ENCODE assay signal across 16 cellular contexts in the genomic region with DNA sequence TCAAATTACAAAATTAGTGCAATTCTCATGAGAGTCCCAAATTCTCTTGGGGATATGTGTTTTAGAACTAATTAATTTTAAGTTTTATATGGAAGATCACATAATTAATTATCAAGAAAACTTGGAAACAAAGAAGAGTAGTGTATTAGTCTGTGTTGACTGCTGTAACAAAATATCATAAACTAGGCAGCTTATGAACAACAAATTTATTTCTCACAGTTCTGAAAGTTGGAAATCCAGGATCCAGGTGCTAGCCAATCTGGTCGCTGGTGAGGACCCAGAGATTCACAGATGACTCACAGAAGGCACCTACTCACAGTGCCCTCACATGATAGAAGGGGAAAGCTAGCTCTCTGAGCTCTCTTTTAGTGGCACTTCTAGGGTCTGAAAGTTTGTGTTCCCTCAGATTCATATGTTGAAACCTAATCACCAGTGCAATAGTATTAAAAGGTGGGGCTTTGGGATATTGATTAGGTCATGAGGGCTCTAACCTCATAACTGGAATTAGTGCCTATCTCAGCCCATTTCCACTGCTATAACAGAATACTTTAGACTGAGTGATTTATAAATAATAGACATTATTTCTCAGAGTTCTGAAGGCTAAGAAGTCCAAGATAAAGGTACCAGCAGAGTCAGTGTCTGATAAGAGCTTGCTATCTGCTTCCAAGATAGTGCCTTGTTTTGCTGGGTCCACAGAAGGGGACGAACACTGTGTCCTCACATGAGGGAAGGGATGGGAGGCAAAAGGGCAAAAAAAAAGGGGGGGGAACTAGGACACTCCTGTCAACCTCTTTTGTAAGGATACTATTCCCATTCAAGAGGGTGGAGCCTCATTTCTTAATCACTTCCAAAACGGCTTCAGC. TPM values are rescaled to one million over a fixed set of nuclear protein-coding genes. Genes with fewer than 3 reads are reported as not detected.
DNase-seq lines count a peak whose midpoint lies in the region; ATAC-seq and TF ChIP-seq lines count a peak whose summit lies in the region.
"Had no signal": no experiment of that assay in that cellular context is flagged by ENCODE, and none has a peak within 500 bp of the region (broad histone marks: within the 10 kb centered on the region; RNA-seq: fewer than 3 reads in every experiment).

No MANE protein-coding gene starts in this region.

- H3K27me3 ChIP-seq in liver (ENCODE audit: control insufficient read depth in 4 of 4, insufficient read depth in 4 of 4, low read length in 3 of 4) (no peaks in the 10 kb centered on the region), vagina (no peaks in the 10 kb centered on the region)
- H3K27me3 ChIP-seq: left lung had no signal

- TF ChIP-seq RAD21 in liver (IDR thresholded peaks at IDR 0.05), result no peak

- peaks cover 2 to 33% (median 12%) of the 10 kb centered on the region in 4 donors for H3K4me1 ChIP-seq in liver (ENCODE audit: control insufficient read depth in 4 of 4, insufficient read depth in 4 of 4, low read length in 3 of 4)
- H3K4me1 ChIP-seq in vagina, result peaks cover 39% of the 10 kb centered on the region

- ATAC-seq in natural killer cell (no peak), HG03159 (IDR thresholded peaks at IDR 0.05; ENCODE audit: unreplicated experiment) (no peak), GM19351 (IDR thresholded peaks at IDR 0.05; ENCODE audit: unreplicated experiment) (no peak)
- ATAC-seq in natural killer cell treated with Interleukin-12 subunit alpha and Interleukin-12 subunit beta and Interleukin-15 and Interleukin-18, amount 100 ng/mL, for 72 hours, result no peak

- peak overlapping the region; percentile 7; the same call in 1 of the 2 replicates for H3K27ac ChIP-seq in VCaP
- H3K27ac ChIP-seq in liver (ENCODE audit: low read depth in 1 of 2, low read length in 2 of 2), result peak overlapping the region in 1 of 2 donors; percentile 51
- H3K27ac ChIP-seq in vagina, result peak overlapping the region; percentile 5
- H3K27ac ChIP-seq: SK-N-MC had no signal

- H3K4me3 ChIP-seq in liver (ENCODE audit: low read depth in 1 of 3, low read length in 3 of 3) (peak overlapping the region in 1 of 3 donors; percentile 8), vagina (no peak overlapping the region)

- H3K36me3 ChIP-seq in liver (ENCODE audit: control insufficient read depth in 4 of 4, insufficient read depth in 3 of 4, low read depth in 1 of 4, low read length in 3 of 4) (no peaks in the 10 kb centered on the region), vagina (no peaks in the 10 kb centered on the region)
- H3K36me3 ChIP-seq: left lung had no signal

- intact Hi-C loops in natural killer cell (cut with micrococcal nuclease), result loop anchor here (5.0 kb wide), 1 partner anchor 1432 kb away; no protein-coding TSS in a partner anchor
- intact Hi-C loops in vagina (cut with DNase I), result no loop called here

- H3K27ac Mint-ChIP-seq in natural killer cell, result peak overlapping the region; percentile 66 to 67
- peak overlapping the region in 1 of 2 donors; percentile 23 for H3K27ac Mint-ChIP-seq in natural killer cell treated with Interleukin-12 subunit alpha and Interleukin-12 subunit beta and Interleukin-15 and Interleukin-18, amount 100 ng/mL, for 72 hours

- no peak overlapping the region for H3K9ac ChIP-seq in liver (ENCODE audit: low read depth in 1 of 2, low read length in 2 of 2)

- no peaks in the 10 kb centered on the region for H3K27me3 Mint-ChIP-seq in natural killer cell (ENCODE audit: low read depth in 2 of 2)
- no peaks in the 10 kb centered on the region for H3K27me3 Mint-ChIP-seq in natural killer cell treated with Interleukin-12 subunit alpha and Interleukin-12 subunit beta and Interleukin-15 and Interleukin-18, amount 100 ng/mL, for 72 hours

- H3K9me3 ChIP-seq in liver (ENCODE audit: control insufficient read depth in 4 of 4, low read length in 3 of 4) (no peaks in the 10 kb centered on the region), vagina (no peaks in the 10 kb centered on the region)
- H3K9me3 ChIP-seq: left lung had no signal

- DNase-seq in natural killer cell, result no peak
- DNase-seq in natural killer cell treated with Interleukin-12 subunit alpha and Interleukin-12 subunit beta and Interleukin-15 and Interleukin-18, amount 100 ng/mL, for 72 hours (ENCODE audit: low spot score), result no peak
- no peak for DNase-seq in vagina (ENCODE audit: extremely low spot score in 2 of 2)
- DNase-seq in middle frontal gyrus (ENCODE audit: extremely low spot score, low spot score), result no peak
- DNase-seq: DMS153, NCI-H1105, retina had no signal

- 67% methylated on average over 3 of the region's 3 CpGs for WGBS in liver

- H3K4me1 Mint-ChIP-seq in natural killer cell, result peaks cover 50 to 51% of the 10 kb centered on the region in 2 donors
- peaks cover 40 to 44% of the 10 kb centered on the region in 2 donors for H3K4me1 Mint-ChIP-seq in natural killer cell treated with Interleukin-12 subunit alpha and Interleukin-12 subunit beta and Interleukin-15 and Interleukin-18, amount 100 ng/mL, for 72 hours (ENCODE audit: low read depth in 2 of 2)

- TF ChIP-seq POLR2A in vagina (IDR thresholded peaks at IDR 0.05), result no peak

- H3K4me3 Mint-ChIP-seq in natural killer cell, result peak overlapping the region; percentile 76
- H3K4me3 Mint-ChIP-seq in natural killer cell treated with Interleukin-12 subunit alpha and Interleukin-12 subunit beta and Interleukin-15 and Interleukin-18, amount 100 ng/mL, for 72 hours, result no peak overlapping the region

- H3K36me3 Mint-ChIP-seq in natural killer cell, result no peaks in the 10 kb centered on the region
- H3K36me3 Mint-ChIP-seq in natural killer cell treated with Interleukin-12 subunit alpha and Interleukin-12 subunit beta and Interleukin-15 and Interleukin-18, amount 100 ng/mL, for 72 hours, result peaks cover 5% of the 10 kb centered on the region
- H3K36me3 Mint-ChIP-seq: brain, IgD-negative memory B cell had no signal

- no peaks in the 10 kb centered on the region for H3K9me3 Mint-ChIP-seq in natural killer cell
- peaks cover 3% of the 10 kb centered on the region for H3K9me3 Mint-ChIP-seq in natural killer cell treated with Interleukin-12 subunit alpha and Interleukin-12 subunit beta and Interleukin-15 and Interleukin-18, amount 100 ng/mL, for 72 hours
- H3K9me3 Mint-ChIP-seq: IgD-negative memory B cell, nephron had no signal

- TF ChIP-seq CTCF in natural killer cell (IDR thresholded peaks at IDR 0.05) (no peak), VCaP (conservative IDR thresholded peaks at IDR 0.05) (no peak), liver (IDR thresholded peaks at IDR 0.05; ENCODE audit: low read depth, low read length, missing input control) (no peak), vagina (IDR thresholded peaks at IDR 0.05) (no peak)

TF ChIP-seq in liver, 16 proteins besides CTCF, POLR2A, EP300 and RAD21:
- TF ChIP-seq HNF4A (conservative IDR thresholded peaks at IDR 0.05), result peak in 1 of 2 donors; percentile 40
- TF ChIP-seq, protein P1, sequence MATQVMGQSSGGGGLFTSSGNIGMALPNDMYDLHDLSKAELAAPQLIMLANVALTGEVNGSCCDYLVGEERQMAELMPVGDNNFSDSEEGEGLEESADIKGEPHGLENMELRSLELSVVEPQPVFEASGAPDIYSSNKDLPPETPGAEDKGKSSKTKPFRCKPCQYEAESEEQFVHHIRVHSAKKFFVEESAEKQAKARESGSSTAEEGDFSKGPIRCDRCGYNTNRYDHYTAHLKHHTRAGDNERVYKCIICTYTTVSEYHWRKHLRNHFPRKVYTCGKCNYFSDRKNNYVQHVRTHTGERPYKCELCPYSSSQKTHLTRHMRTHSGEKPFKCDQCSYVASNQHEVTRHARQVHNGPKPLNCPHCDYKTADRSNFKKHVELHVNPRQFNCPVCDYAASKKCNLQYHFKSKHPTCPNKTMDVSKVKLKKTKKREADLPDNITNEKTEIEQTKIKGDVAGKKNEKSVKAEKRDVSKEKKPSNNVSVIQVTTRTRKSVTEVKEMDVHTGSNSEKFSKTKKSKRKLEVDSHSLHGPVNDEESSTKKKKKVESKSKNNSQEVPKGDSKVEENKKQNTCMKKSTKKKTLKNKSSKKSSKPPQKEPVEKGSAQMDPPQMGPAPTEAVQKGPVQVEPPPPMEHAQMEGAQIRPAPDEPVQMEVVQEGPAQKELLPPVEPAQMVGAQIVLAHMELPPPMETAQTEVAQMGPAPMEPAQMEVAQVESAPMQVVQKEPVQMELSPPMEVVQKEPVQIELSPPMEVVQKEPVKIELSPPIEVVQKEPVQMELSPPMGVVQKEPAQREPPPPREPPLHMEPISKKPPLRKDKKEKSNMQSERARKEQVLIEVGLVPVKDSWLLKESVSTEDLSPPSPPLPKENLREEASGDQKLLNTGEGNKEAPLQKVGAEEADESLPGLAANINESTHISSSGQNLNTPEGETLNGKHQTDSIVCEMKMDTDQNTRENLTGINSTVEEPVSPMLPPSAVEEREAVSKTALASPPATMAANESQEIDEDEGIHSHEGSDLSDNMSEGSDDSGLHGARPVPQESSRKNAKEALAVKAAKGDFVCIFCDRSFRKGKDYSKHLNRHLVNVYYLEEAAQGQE (IDR thresholded peaks at IDR 0.05), result peak; percentile 52
- TF ChIP-seq TAF1 (conservative IDR thresholded peaks at IDR 0.05), result no peak
- no peak for TF ChIP-seq GABPA (IDR thresholded peaks at IDR 0.05 in 1 of 2, conservative IDR thresholded peaks at IDR 0.05 in 1 of 2)
- TF ChIP-seq FOXA1 (IDR thresholded peaks at IDR 0.05), result no peak
- peak in 1 of 2 donors; percentile 22 for TF ChIP-seq RXRA (IDR thresholded peaks at IDR 0.05)
- no peak for TF ChIP-seq YY1 (IDR thresholded peaks at IDR 0.05)
- no peak for TF ChIP-seq HNF4G (IDR thresholded peaks at IDR 0.05)

RNA-seq across cellular contexts. Expression of a gene that starts 1.5 kb away (rescaled TPM):
- total RNA-seq in natural killer cell (100 to 1,000 TPM; 158 to 179 (median 161) TPM), liver (10 to 100 TPM; 21.4 to 38.8 TPM), vagina (88.9 TPM)
- 10 to 100 TPM; 60.7 to 89.1 TPM for total RNA-seq in natural killer cell treated with Interleukin-12 subunit alpha and Interleukin-12 subunit beta and Interleukin-15 and Interleukin-18, amount 100 ng/mL, for 72 hours
- 10 to 100 TPM; 16.7 to 50.8 TPM for polyA plus RNA-seq in liver

RNA-seq across cellular contexts. Expression of a gene that starts 34.0 kb away (rescaled TPM):
- under 1 TPM; 0.16 to 0.33 (median 0.33) TPM for total RNA-seq in natural killer cell
- total RNA-seq in natural killer cell treated with Interleukin-12 subunit alpha and Interleukin-12 subunit beta and Interleukin-15 and Interleukin-18, amount 100 ng/mL, for 72 hours, result under 1 TPM; 0.26 to 0.28 TPM
- total RNA-seq in liver, result 1 to 10 TPM; 3.6 to 6.1 TPM
- 1 to 10 TPM; 2.6 to 3.3 TPM for polyA plus RNA-seq in liver
- total RNA-seq in vagina, result 17.9 TPM
